39 cellular contexts compared by ENCODE assay signal in the genomic region with DNA sequence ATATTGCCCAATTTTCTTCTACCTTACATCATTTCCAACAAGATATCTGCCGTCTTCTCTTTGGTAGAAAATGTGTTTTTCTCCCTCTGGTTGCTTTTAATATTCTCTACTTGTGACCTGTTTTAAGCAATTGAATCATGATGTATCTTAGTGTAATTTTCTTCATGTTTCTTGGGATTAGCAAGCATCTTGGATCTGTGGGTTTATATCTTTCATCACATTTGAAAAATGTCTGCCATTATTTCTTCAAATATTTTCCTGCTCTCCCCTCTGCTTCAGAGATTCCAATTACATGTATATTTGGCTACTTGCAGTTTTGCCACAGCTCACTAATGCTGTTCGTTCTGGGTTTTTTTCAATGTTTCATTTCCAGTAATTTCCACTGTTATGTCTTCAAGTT.
"Had no signal": no experiment of that assay in that cellular context is flagged by ENCODE, and none has a peak within 500 bp of the region (broad histone marks: within the 10 kb centered on the region; RNA-seq: fewer than 3 reads in every experiment).

No MANE protein-coding gene starts in this region.

- H3K27ac Mint-ChIP-seq: activated naive CD4-positive, alpha-beta T cell treated with anti-CD3 and anti-CD28 coated beads for 36 hours; activated naive CD4-positive, alpha-beta T cell treated with anti-CD3 and anti-CD28 coated beads, Interleukin-2, amount 10 ng/mL, durations not matched to agents 7 days and 5 days; activated naive CD4-positive, alpha-beta T cell treated with anti-CD3 and anti-CD28 coated beads, Interleukin-2, amount 50 U/mL, for 24 hours; activated naive CD4-positive, alpha-beta T cell treated with anti-CD3 and anti-CD28 coated beads, Interleukin-2, amount 50 U/mL, for 72 hours; activated naive CD8-positive, alpha-beta T cell; activated naive CD8-positive, alpha-beta T cell treated with anti-CD3 and anti-CD28 coated beads for 36 hours; activated naive CD8-positive, alpha-beta T cell treated with anti-CD3 and anti-CD28 coated beads, Interleukin-2, amount 10 ng/mL, durations not matched to agents 7 days and 5 days; activated naive CD8-positive, alpha-beta T cell treated with anti-CD3 and anti-CD28 coated beads, Interleukin-2, amount 50 U/mL, for 24 hours; activated T-cell treated with anti-CD3 and anti-CD28 coated beads, Interleukin-2, amount 50 U/mL, for 72 hours; activated T-helper 1 cell treated with anti-CD3 and anti-CD28 coated beads, Interleukin-12 subunit alpha, Interleukin-12 subunit beta, Interleukin-2, Interleukin-4 antibody, amounts not matched to agents 30 ng/mL and 10 ng/mL and 1 ng/mL, durations not matched to agents 14 hours and 24 hours and 36 hours; activated T-helper 17 cell treated with anti-CD3 and anti-CD28 coated beads, Interleukin-2, amount 50 U/mL, for 72 hours; activated T-helper 2 cell treated with anti-CD3 and anti-CD28 coated beads, Interferon-gamma antibody, Interleukin-2, Interleukin-4, amounts not matched to agents 10 μg/mL and 5 μg/mL and 100 μg/mL, durations not matched to agents 14 hours and 24 hours and 36 hours; brain had no signal

- DNase-seq: activated effector memory CD4-positive, alpha-beta T cell treated with anti-CD3 and anti-CD28 coated beads, Interleukin-2, amount 50 U/mL, for 16 hours; activated effector memory CD4-positive, alpha-beta T cell treated with Interleukin-2 at 50 U/mL for 16 hours; activated gamma-delta T cell treated with Interleukin-2 at 50 U/mL for 16 hours; activated naive CD4-positive, alpha-beta T cell; activated naive CD4-positive, alpha-beta T cell treated with anti-CD3 and anti-CD28 coated beads for 36 hours; activated naive CD4-positive, alpha-beta T cell treated with anti-CD3 and anti-CD28 coated beads, Interleukin-2, amount 10 ng/mL, durations not matched to agents 7 days and 5 days; activated naive CD4-positive, alpha-beta T cell treated with anti-CD3 and anti-CD28 coated beads, Interleukin-2, amount 50 U/mL, for 16 hours; activated naive CD4-positive, alpha-beta T cell treated with Interleukin-2 at 50 U/mL for 16 hours; activated naive CD8-positive, alpha-beta T cell treated with anti-CD3 and anti-CD28 coated beads for 36 hours; activated naive CD8-positive, alpha-beta T cell treated with anti-CD3 and anti-CD28 coated beads, Interleukin-2, amount 10 ng/mL, durations not matched to agents 7 days and 5 days; activated naive CD8-positive, alpha-beta T cell treated with anti-CD3 and anti-CD28 coated beads, Interleukin-2, amount 50 U/mL, for 24 hours; activated T-cell treated with anti-CD3 and anti-CD28 coated beads, Interleukin-2, amount 50 U/mL, for 4 hours; activated T-cell treated with anti-CD3 and anti-CD28 coated beads, Interleukin-2, amount 50 U/mL, for 48 hours; activated T-cell treated with anti-CD3 and anti-CD28 coated beads, Interleukin-2, amount 50 U/mL, for 72 hours; adrenal gland; amniotic stem cell; amygdala; anterior cingulate cortex; aorta; body of pancreas; brain microvascular endothelial cell; caudate nucleus; central memory CD4-positive, alpha-beta T cell; cerebellar nuclear complex; colonic mucosa had no signal

- H3K9me3 ChIP-seq: colonic mucosa had no signal

- H3K4me3 Mint-ChIP-seq: activated naive CD4-positive, alpha-beta T cell treated with anti-CD3 and anti-CD28 coated beads for 36 hours; activated naive CD4-positive, alpha-beta T cell treated with anti-CD3 and anti-CD28 coated beads, Interleukin-2, amount 10 ng/mL, durations not matched to agents 7 days and 5 days; activated naive CD4-positive, alpha-beta T cell treated with anti-CD3 and anti-CD28 coated beads, Interleukin-2, amount 50 U/mL, for 24 hours; activated naive CD8-positive, alpha-beta T cell; activated naive CD8-positive, alpha-beta T cell treated with anti-CD3 and anti-CD28 coated beads for 36 hours; activated naive CD8-positive, alpha-beta T cell treated with anti-CD3 and anti-CD28 coated beads, Interleukin-2, amount 10 ng/mL, durations not matched to agents 7 days and 5 days; activated naive CD8-positive, alpha-beta T cell treated with anti-CD3 and anti-CD28 coated beads, Interleukin-2, amount 50 U/mL, for 24 hours; activated T-cell treated with anti-CD3 and anti-CD28 coated beads, Interleukin-2, amount 50 U/mL, for 4 hours; activated T-cell treated with anti-CD3 and anti-CD28 coated beads, Interleukin-2, amount 50 U/mL, for 72 hours; activated T-helper 1 cell treated with anti-CD3 and anti-CD28 coated beads, Interleukin-12 subunit alpha, Interleukin-12 subunit beta, Interleukin-2, Interleukin-4 antibody, amounts not matched to agents 30 ng/mL and 10 ng/mL and 1 ng/mL, durations not matched to agents 14 hours and 24 hours and 36 hours; activated T-helper 17 cell treated with anti-CD3 and anti-CD28 coated beads, Interleukin-2, amount 50 U/mL, for 72 hours; brain; central memory CD8-positive, alpha-beta T cell had no signal

- FAIRE-seq: astrocyte, bronchial epithelial cell, colon had no signal

- H3K4me1 Mint-ChIP-seq: activated naive CD4-positive, alpha-beta T cell treated with anti-CD3 and anti-CD28 coated beads, Interleukin-2, amount 50 U/mL, for 24 hours; activated naive CD8-positive, alpha-beta T cell treated with anti-CD3 and anti-CD28 coated beads, Interleukin-2, amount 50 U/mL, for 24 hours; activated T-helper 17 cell treated with anti-CD3 and anti-CD28 coated beads, Interleukin-2, amount 50 U/mL, for 72 hours; central memory CD8-positive, alpha-beta T cell had no signal

- H3K36me3 ChIP-seq: adrenal gland, ascending aorta, brain microvascular endothelial cell, breast epithelium, cardiac muscle cell, colonic mucosa had no signal

- H3K4me3 ChIP-seq: adrenal gland, ascending aorta, body of pancreas, breast epithelium, cardiac muscle cell, colonic mucosa had no signal

- ATAC-seq: activated naive CD4-positive, alpha-beta T cell treated with anti-CD3 and anti-CD28 coated beads, Interleukin-2, amount 50 U/mL, for 72 hours; activated naive CD8-positive, alpha-beta T cell treated with anti-CD3 and anti-CD28 coated beads, Interleukin-2, amount 50 U/mL, for 24 hours; activated T-cell treated with anti-CD3 and anti-CD28 coated beads, Interleukin-2, amount 50 U/mL, for 4 hours; activated T-cell treated with anti-CD3 and anti-CD28 coated beads, Interleukin-2, amount 50 U/mL, for 72 hours; activated T-helper 17 cell treated with anti-CD3 and anti-CD28 coated beads, Interleukin-2, amount 50 U/mL, for 72 hours; body of pancreas had no signal

- H3K27me3 ChIP-seq: adrenal gland, ascending aorta, body of pancreas, brain microvascular endothelial cell, breast epithelium, cardiac muscle cell, colonic mucosa had no signal

- H3K4me1 ChIP-seq: adrenal gland, ascending aorta, body of pancreas, breast epithelium, colonic mucosa had no signal

- H3K27ac ChIP-seq: adrenal gland, ascending aorta, body of pancreas, brain microvascular endothelial cell, breast epithelium, cardiac muscle cell, colonic mucosa had no signal

- H3K36me3 Mint-ChIP-seq: activated naive CD4-positive, alpha-beta T cell treated with anti-CD3 and anti-CD28 coated beads, Interleukin-2, amount 10 ng/mL, durations not matched to agents 7 days and 5 days; activated naive CD8-positive, alpha-beta T cell treated with anti-CD3 and anti-CD28 coated beads, Interleukin-2, amount 10 ng/mL, durations not matched to agents 7 days and 5 days; brain had no signal

- H3K9me3 Mint-ChIP-seq: activated naive CD8-positive, alpha-beta T cell treated with anti-CD3 and anti-CD28 coated beads, Interleukin-2, amount 10 ng/mL, durations not matched to agents 7 days and 5 days; central memory CD8-positive, alpha-beta T cell had no signal
